Comparison of ENCODE assay signal across 8 cellular contexts in the genomic region with DNA sequence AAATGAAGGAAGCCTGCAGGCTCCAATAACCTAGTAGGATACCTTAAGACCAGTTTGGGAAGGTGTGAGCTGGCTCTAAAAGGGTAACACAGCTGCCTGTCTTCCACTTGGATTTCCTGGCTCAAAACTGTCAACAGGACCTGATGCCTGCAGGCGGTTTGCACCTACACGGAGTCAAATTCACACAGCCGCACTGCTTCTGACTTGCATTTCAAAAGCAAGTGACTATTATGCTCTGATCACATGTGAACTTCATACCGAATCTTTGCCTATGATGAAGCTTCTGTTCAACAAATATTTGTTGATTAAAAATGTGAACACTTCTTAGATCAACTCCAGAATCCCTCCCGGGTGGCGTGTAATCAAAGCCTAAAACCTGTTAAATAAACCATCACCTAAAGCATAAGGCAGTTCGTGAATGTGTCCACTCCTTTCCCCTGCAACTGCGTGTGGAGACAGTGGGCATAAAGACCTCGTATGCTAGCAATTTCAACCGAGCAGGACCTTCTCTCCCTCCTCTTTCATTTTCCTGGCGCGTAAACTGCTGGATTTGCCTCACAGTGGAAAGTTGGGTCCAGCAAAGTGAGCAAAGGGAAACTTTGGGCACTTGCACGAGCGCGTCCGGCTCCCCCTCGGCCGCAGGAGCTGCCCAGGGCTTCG. TPM values are rescaled to one million over a fixed set of nuclear protein-coding genes. Genes with fewer than 3 reads are reported as not detected.
DNase-seq lines count a peak whose midpoint lies in the region; ATAC-seq, FAIRE-seq and TF ChIP-seq lines count a peak whose summit lies in the region.

No MANE protein-coding gene starts in this region.

- DNase-seq in DMS79 treated with DMSO at 0.1 percent for 48 hours (lab: John Stamatoyannopoulos, UW) = peak; percentile 66
- peak; percentile 50 for DNase-seq in NCI-H2196 (lab: John Stamatoyannopoulos, UW; ENCODE audit: unreplicated experiment)
- DNase-seq in endothelial cell of umbilical vein (ENCODE audit: low read depth, low spot score) = peak; percentile 27
- no peak for DNase-seq in trophoblast cell
- DNase-seq in H54 (ENCODE audit: insufficient read length, low spot score) = no peak
- no peak for DNase-seq in EL
- DNase-seq in stimulated activated CD4-positive, alpha-beta T cell treated with anti-CD3 and anti-CD28 coated beads, Interleukin-4, amount 100 ng/mL, for 24 hours = no peak

- no peak overlapping the region for H3K4ac ChIP-seq in trophoblast cell (ENCODE audit: low read depth, low read length)

- H3K4me3 ChIP-seq in endothelial cell of umbilical vein (replicated peaks in 1 of 3; ENCODE audit: insufficient read depth in 1 of 3, low read depth in 1 of 3, low read length in 3 of 3) (peak overlapping the region in 1 of 3 experiments; percentile 46), trophoblast cell (ENCODE audit: low read depth, low read length) (no peak overlapping the region)

- no peak overlapping the region for H2BK12ac ChIP-seq in trophoblast cell (ENCODE audit: low read length)

- POLR2A ChIA-PET in endothelial cell of umbilical vein (lab: Charles Lee) = no interaction called here

- no peak overlapping the region for H4K91ac ChIP-seq in trophoblast cell (ENCODE audit: low read depth, low read length)

- TF ChIP-seq POLR2A in endothelial cell of umbilical vein (IDR thresholded peaks at IDR 0.05; ENCODE audit: low read depth, low read length) (no peak), H54 (IDR thresholded peaks at IDR 0.05; ENCODE audit: low read depth, low read length) (no peak)

- H3K23ac ChIP-seq in trophoblast cell (ENCODE audit: low read length) = no peak overlapping the region

- CTCF ChIA-PET in endothelial cell of umbilical vein (lab: Charles Lee) = interaction anchor here (0.6 to 2.2 kb wide), 17 partner anchors 12 to 555 kb away, joined by 3 to 16 read pairs (median 4); a partner anchor contains a TSS

- H3K9ac ChIP-seq in endothelial cell of umbilical vein (replicated peaks; ENCODE audit: extremely low read depth, insufficient read depth, low read length) = no peak overlapping the region
- no peak overlapping the region for H3K9ac ChIP-seq in trophoblast cell (ENCODE audit: low read length)

- no peak overlapping the region for H3K18ac ChIP-seq in trophoblast cell (ENCODE audit: low read length)

- H3K27me3 ChIP-seq in endothelial cell of umbilical vein (ENCODE audit: control insufficient read depth in 2 of 2, insufficient read depth in 2 of 2, low read length in 2 of 2) (peaks cover 30 to 39% of the 10 kb centered on the region in 2 experiments), trophoblast cell (ENCODE audit: insufficient read depth, low read length) (peaks cover 42% of the 10 kb centered on the region)

- H3K9me3 ChIP-seq in endothelial cell of umbilical vein (replicated peaks; ENCODE audit: control insufficient read depth, insufficient read depth, low read length) (no peaks in the 10 kb centered on the region), trophoblast cell (ENCODE audit: insufficient read depth, low read depth, low read length) (peaks cover 2% of the 10 kb centered on the region)

- peaks cover 7% of the 10 kb centered on the region for H3K4me1 ChIP-seq in endothelial cell of umbilical vein (ENCODE audit: control insufficient read depth, extremely low read depth, insufficient read depth, low read length)
- H3K4me1 ChIP-seq in trophoblast cell (ENCODE audit: control insufficient read depth in 1 of 2, insufficient read depth in 2 of 2, low read length in 2 of 2) = peaks cover 10 to 13% of the 10 kb centered on the region in 2 experiments

- no peak overlapping the region for H2AFZ ChIP-seq in endothelial cell of umbilical vein (ENCODE audit: low read depth, low read length)
- H2AFZ ChIP-seq in trophoblast cell (ENCODE audit: insufficient read depth, low read length, poor library complexity) = no peak overlapping the region

- H3K14ac ChIP-seq in trophoblast cell (ENCODE audit: low read length) = no peak overlapping the region

- H4K12ac ChIP-seq in trophoblast cell (ENCODE audit: low read depth, low read length) = no peak overlapping the region

- ATAC-seq in HG02623 (IDR thresholded peaks at IDR 0.05; ENCODE audit: unreplicated experiment) = no peak

- H4K20me1 ChIP-seq in endothelial cell of umbilical vein (replicated peaks; ENCODE audit: control insufficient read depth, extremely low read depth, insufficient read depth, low read length) = no peaks in the 10 kb centered on the region

- peak; percentile 12 for FAIRE-seq in endothelial cell of umbilical vein (lab: Jason Lieb, UNC)
- no peak for FAIRE-seq in H54 (lab: Jason Lieb, UNC)

- H3K79me2 ChIP-seq in endothelial cell of umbilical vein (ENCODE audit: control insufficient read depth, insufficient read depth, low read length) (no peaks in the 10 kb centered on the region), trophoblast cell (ENCODE audit: control insufficient read depth, insufficient read depth, low read length, poor library complexity) (no peaks in the 10 kb centered on the region)

- WGBS in trophoblast cell (ENCODE audit: extremely low coverage, insufficient coverage, insufficient read length) = no CpG with 5 or more reads among the region's 19 CpGs

- no peaks in the 10 kb centered on the region for H3K36me3 ChIP-seq in endothelial cell of umbilical vein (ENCODE audit: control insufficient read depth in 2 of 2, extremely low read depth in 1 of 2, insufficient read depth in 2 of 2, low read length in 2 of 2)
- no peaks in the 10 kb centered on the region for H3K36me3 ChIP-seq in trophoblast cell (ENCODE audit: control insufficient read depth in 1 of 2, insufficient read depth in 2 of 2, low read length in 2 of 2)

- H2AK5ac ChIP-seq in trophoblast cell (ENCODE audit: low read length) = no peak overlapping the region

- peak overlapping the region; percentile 45 for H3K4me2 ChIP-seq in endothelial cell of umbilical vein (ENCODE audit: insufficient read depth, low read length)
- H3K4me2 ChIP-seq in trophoblast cell (ENCODE audit: low read length) = peak overlapping the region; percentile 45

- H3K79me1 ChIP-seq in trophoblast cell (ENCODE audit: low read length) = no peaks in the 10 kb centered on the region

- H3K9me1 ChIP-seq in endothelial cell of umbilical vein (replicated peaks; ENCODE audit: control insufficient read depth, extremely low read depth, insufficient read depth, low read length) = no peaks in the 10 kb centered on the region

- no peak overlapping the region for H2BK120ac ChIP-seq in trophoblast cell (ENCODE audit: insufficient read depth, low read length, poor library complexity)

- dilution Hi-C loops in endothelial cell of umbilical vein (cut with MboI; ENCODE audit: extremely low pct_ligation_motif_present, low sequenced_read_pairs) = no loop called here

- H2BK5ac ChIP-seq in trophoblast cell (ENCODE audit: low read depth, low read length, poor library complexity) = no peak overlapping the region

- H3K27ac ChIP-seq in endothelial cell of umbilical vein (ENCODE audit: insufficient read depth, low read depth, low read length) (no peak overlapping the region), trophoblast cell (ENCODE audit: low read depth, low read length) (no peak overlapping the region)

- intact Hi-C loops in endothelial cell of umbilical vein (cut with micrococcal nuclease) = loop anchor here (5.0 kb wide), 1 partner anchor 132 kb away; no protein-coding TSS in a partner anchor

- no peak for TF ChIP-seq CTCF in endothelial cell of umbilical vein (IDR thresholded peaks at IDR 0.05; ENCODE audit: extremely low read depth in 1 of 2, insufficient read depth in 1 of 2, low read depth in 1 of 2, low read length in 2 of 2)

- no peak overlapping the region for H4K8ac ChIP-seq in trophoblast cell (ENCODE audit: low read depth, low read length)

- no TSS peak for BruUV-seq in endothelial cell of umbilical vein (replicated peaks; lab: Mats Ljungman, UMichigan)

TF ChIP-seq in endothelial cell of umbilical vein, 7 proteins besides CTCF, POLR2A, EP300 and RAD21:
- TF ChIP-seq FOS (IDR thresholded peaks at IDR 0.05; ENCODE audit: borderline replicate concordance, insufficient read depth, low read length) (no peak), EZH2 (IDR thresholded peaks at IDR 0.05; ENCODE audit: borderline replicate concordance, low read depth, low read length, severe bottlenecking) (no peak), JUN (IDR thresholded peaks at IDR 0.05; ENCODE audit: borderline replicate concordance, insufficient read depth, insufficient read length, low read depth) (no peak), GATA2 (IDR thresholded peaks at IDR 0.05; ENCODE audit: insufficient read depth, insufficient read length, low read depth, low read length) (no peak), POLR2AphosphoS5 (IDR thresholded peaks at IDR 0.05; ENCODE audit: insufficient read depth, low read depth, low read length) (no peak), MYC (IDR thresholded peaks at IDR 0.05; ENCODE audit: low read depth, low read length) (no peak)
- TF ChIP-seq, protein P1, sequence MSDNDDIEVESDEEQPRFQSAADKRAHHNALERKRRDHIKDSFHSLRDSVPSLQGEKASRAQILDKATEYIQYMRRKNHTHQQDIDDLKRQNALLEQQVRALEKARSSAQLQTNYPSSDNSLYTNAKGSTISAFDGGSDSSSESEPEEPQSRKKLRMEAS (IDR thresholded peaks at IDR 0.05; ENCODE audit: insufficient read depth, insufficient read length) = no peak
TF ChIP-seq in endothelial cell of umbilical vein: peak in this region for 0.

RNA-seq across cellular contexts. Expression of a gene that starts 0.8 kb away (rescaled TPM):
- 3.8 and 6.3 TPM in 2 replicates for total RNA-seq in endothelial cell of umbilical vein
- polyA plus RNA-seq in endothelial cell of umbilical vein = 0.92 and 1.6 TPM in 2 replicates
- polyA plus RNA-seq in endothelial cell of umbilical vein (2011; cell fraction: cytosol; rRNA removed) = 0.96 and 1.5 TPM in 2 replicates
- polyA plus RNA-seq in endothelial cell of umbilical vein (2011; cell fraction: nucleus; rRNA removed) = 1.5 and 1.8 TPM in 2 replicates
- polyA plus RNA-seq in endothelial cell of umbilical vein (2012) = 1.4 and 1.6 TPM in 2 replicates
- polyA minus RNA-seq in endothelial cell of umbilical vein = 0.98 and 1.4 TPM in 2 replicates
- polyA minus RNA-seq in endothelial cell of umbilical vein (2011; cell fraction: cytosol; rRNA and poly(A)+ RNA removed) = 2.0 TPM
- 1.2 and 4.2 TPM in 2 replicates for polyA minus RNA-seq in endothelial cell of umbilical vein (2011; cell fraction: nucleus; rRNA and poly(A)+ RNA removed)
- 0.12 and 0.29 TPM in 2 replicates for polyA plus RNA-seq in trophoblast cell (2013)

Comparison
In these comparisons a context has a peak if more than half of its experiments do, and no peak if none do; other contexts are left out.
1. DNase-seq: peak in DMS79 treated with DMSO at 0.1 percent for 48 hours (single experiment), NCI-H2196 (single experiment) and endothelial cell of umbilical vein (single experiment); none in trophoblast cell (0 of 2), H54 (single experiment), EL (single experiment) and stimulated activated CD4-positive, alpha-beta T cell treated with anti-CD3 and anti-CD28 coated beads, Interleukin-4, amount 100 ng/mL, for 24 hours (single experiment).